8 cellular contexts compared by ENCODE assay signal in genomic region chr6:11317885-11318771, GRCh38.
DNase-seq lines count a peak whose midpoint lies in the region; ATAC-seq, FAIRE-seq and TF ChIP-seq lines count a peak whose summit lies in the region.

No MANE protein-coding gene starts in this region.

- peaks cover 33% of the 10 kb centered on the region for H3K36me3 Mint-ChIP-seq in natural killer cell treated with Interleukin-12 subunit alpha and Interleukin-12 subunit beta and Interleukin-15 and Interleukin-18, amount 100 ng/mL, for 72 hours

- H2BK5ac ChIP-seq in H1 (ENCODE audit: low read depth, low read length): no peak overlapping the region

- H2BK20ac ChIP-seq in H1 (ENCODE audit: low read length): no peak overlapping the region

- H4K20me1 ChIP-seq in H1 (replicated peaks in 1 of 2; ENCODE audit: control insufficient read depth in 1 of 2, insufficient read depth in 2 of 2, low read length in 2 of 2): peaks cover 0 to 6% of the 10 kb centered on the region in 2 experiments

- H3K4me1 Mint-ChIP-seq in natural killer cell treated with Interleukin-12 subunit alpha and Interleukin-12 subunit beta and Interleukin-15 and Interleukin-18, amount 100 ng/mL, for 72 hours (ENCODE audit: low read depth in 2 of 2): peaks cover 47 to 64% of the 10 kb centered on the region in 2 donors

- H2BK15ac ChIP-seq in H1 (ENCODE audit: low read length): no peak overlapping the region

- H3K56ac ChIP-seq in H1 (replicated peaks; ENCODE audit: insufficient read length, low read depth, low read length): no peak overlapping the region

- TF ChIP-seq POLR2A in A549 (IDR thresholded peaks at IDR 0.05; ENCODE audit: low read length) (no peak), H1 (IDR thresholded peaks at IDR 0.05; ENCODE audit: control extremely low read depth in 1 of 2, low read depth in 2 of 2, low read length in 2 of 2) (no peak)

- peaks cover 4% of the 10 kb centered on the region for H3K9me3 Mint-ChIP-seq in natural killer cell treated with Interleukin-12 subunit alpha and Interleukin-12 subunit beta and Interleukin-15 and Interleukin-18, amount 100 ng/mL, for 72 hours

- H3K36me3 ChIP-seq in H1 (ENCODE audit: control insufficient read depth in 2 of 4, insufficient read depth in 4 of 4, low read length in 3 of 4): no peaks in the 10 kb centered on the region; a peak in 1 of 8 replicates

- CTCF ChIA-PET in A549 (lab: Yijun Ruan, JAX): interaction anchor here (0.6 to 1.4 kb wide), 5 partner anchors 16 to 179 kb away, joined by 3 to 4 read pairs (median 4); no protein-coding TSS in a partner anchor
- CTCF ChIA-PET in H1 (lab: Charles Lee; ENCODE audit: partially characterized antibody): interaction anchor here (1.0 to 2.5 kb wide), 3 partner anchors 8 to 178 kb away, joined by 3 to 6 read pairs (median 4); no protein-coding TSS in a partner anchor

- no peak overlapping the region for H4K8ac ChIP-seq in H1 (ENCODE audit: extremely low read depth, insufficient read depth, low read length)

- peak overlapping the region; percentile 96 for H3K27ac ChIP-seq in A549
- H3K27ac ChIP-seq in H1 (ENCODE audit: low read depth, low read length): no peak overlapping the region

- no peaks in the 10 kb centered on the region for H3K27me3 Mint-ChIP-seq in natural killer cell treated with Interleukin-12 subunit alpha and Interleukin-12 subunit beta and Interleukin-15 and Interleukin-18, amount 100 ng/mL, for 72 hours

- peaks cover 10% of the 10 kb centered on the region; the same call in 1 of the 2 replicates for H3K23me2 ChIP-seq in H1 (ENCODE audit: low read depth, low read length)

- H3K9ac ChIP-seq in H1 (replicated peaks in 1 of 4; ENCODE audit: extremely low read depth in 1 of 4, low read depth in 3 of 4, low read length in 3 of 4): no peak overlapping the region

- H3K23ac ChIP-seq in H1 (ENCODE audit: insufficient read length): no peak overlapping the region

- DNase-seq in A549 (ENCODE audit: low read depth in 1 of 2, low spot score in 1 of 2) (peak; percentile 85 to 96), HT1080 (ENCODE audit: low read depth) (peak; percentile 98), H1 (ENCODE audit: low read depth in 1 of 2, low spot score in 2 of 2) (no peak), KG1 (lab: John Stamatoyannopoulos, UW) (no peak)
- DNase-seq in activated CD4-positive, alpha-beta T cell treated with anti-CD3 and anti-CD28 coated beads, Interleukin-2, amount 50 U/mL, for 24 hours (ENCODE audit: low read depth in 1 of 2, low spot score in 1 of 2): peak; percentile 40 to 66
- peak; percentile 65 for DNase-seq in natural killer cell treated with Interleukin-12 subunit alpha and Interleukin-12 subunit beta and Interleukin-15 and Interleukin-18, amount 100 ng/mL, for 72 hours (ENCODE audit: low spot score)
- DNase-seq in stimulated activated CD8-positive, alpha-beta memory T cell treated with anti-CD3 and anti-CD28 coated beads, Interleukin-7, amount 100 ng/mL, for 48 hours (ENCODE audit: extremely low read depth in 1 of 2, low read depth in 1 of 2): peak; percentile 31 to 55

- no peak overlapping the region for H3K4ac ChIP-seq in H1 (replicated peaks; ENCODE audit: insufficient read length, low read depth, low read length)

- peak; percentile 26 to 51; a peak in 3 of 5 replicates for TF ChIP-seq RAD21 in A549 (conservative IDR thresholded peaks at IDR 0.05 in 1 of 2, IDR thresholded peaks at IDR 0.05 in 1 of 2)
- no peak for TF ChIP-seq RAD21 in H1 (IDR thresholded peaks at IDR 0.05 in 1 of 2, conservative IDR thresholded peaks at IDR 0.05 in 1 of 2; ENCODE audit: low read depth in 2 of 2, low read length in 2 of 2)

- peak overlapping the region; percentile 63 for H3K4me2 ChIP-seq in A549
- no peak overlapping the region for H3K4me2 ChIP-seq in H1 (ENCODE audit: insufficient read depth in 1 of 2, low read depth in 2 of 2, low read length in 2 of 2)

- H4K91ac ChIP-seq in H1 (replicated peaks; ENCODE audit: insufficient read length, low read length): no peak overlapping the region

- POLR2A ChIA-PET in A549 (lab: Yijun Ruan, JAX): interaction anchor here (0.9 to 1.6 kb wide), 3 partner anchors 46 to 111 kb away, joined by 3 to 18 read pairs (median 7); partner anchors contain the start of gene NEDD9
- POLR2A ChIA-PET in H1 (lab: Charles Lee; ENCODE audit: partially characterized antibody): no interaction called here

- peaks cover 0 to 4% of the 10 kb centered on the region in 2 experiments; a peak in 1 of 4 replicates for H3K79me2 ChIP-seq in H1 (ENCODE audit: control insufficient read depth in 1 of 2, insufficient read depth in 2 of 2, low read length in 2 of 2)

- H3K27me3 ChIP-seq in H1 (replicated peaks in 1 of 4; ENCODE audit: control insufficient read depth in 3 of 4, extremely low read depth in 1 of 4, insufficient read depth in 3 of 4, low read length in 3 of 4): no peaks in the 10 kb centered on the region

- no peak overlapping the region for H3K4me3 ChIP-seq in A549
- no peak overlapping the region for H3K4me3 ChIP-seq in H1 (ENCODE audit: extremely low read depth in 1 of 4, insufficient read depth in 2 of 4, low read depth in 3 of 4, low read length in 4 of 4)

- H3K9me3 ChIP-seq in A549 (no peaks in the 10 kb centered on the region), H1 (ENCODE audit: insufficient read depth in 2 of 2, low read depth in 1 of 2, low read length in 1 of 2) (no peaks in the 10 kb centered on the region)

- no peak overlapping the region; the same call in 1 of the 2 replicates for H2BK12ac ChIP-seq in H1 (ENCODE audit: low read depth, low read length)

- H3K27ac Mint-ChIP-seq in natural killer cell treated with Interleukin-12 subunit alpha and Interleukin-12 subunit beta and Interleukin-15 and Interleukin-18, amount 100 ng/mL, for 72 hours: peak overlapping the region; percentile 62 to 72

- H3K18ac ChIP-seq in H1 (ENCODE audit: extremely low read depth, low read length): no peak overlapping the region

- H3K4me3 Mint-ChIP-seq in natural killer cell treated with Interleukin-12 subunit alpha and Interleukin-12 subunit beta and Interleukin-15 and Interleukin-18, amount 100 ng/mL, for 72 hours: peak overlapping the region; percentile 9

- no peak overlapping the region for H4K5ac ChIP-seq in H1 (ENCODE audit: insufficient read length, low read depth, low read length)

- peak; percentile 83 to 91 for ATAC-seq in A549
- ATAC-seq in GM19351 (IDR thresholded peaks at IDR 0.05; ENCODE audit: unreplicated experiment): peak; percentile 89
- ATAC-seq in natural killer cell treated with Interleukin-12 subunit alpha and Interleukin-12 subunit beta and Interleukin-15 and Interleukin-18, amount 100 ng/mL, for 72 hours: peak; percentile 89 to 95

- 17% methylated on average over 11 of the region's 11 CpGs for WGBS in A549 (ENCODE audit: missing lambda C conversion rate)
- 88% methylated on average over 11 of the region's 11 CpGs; no CpG with 5 or more reads in 1 of the 2 experiments for WGBS in H1 (ENCODE audit: extremely low coverage in 1 of 2, insufficient coverage in 1 of 2, insufficient read length in 1 of 2, insufficient replicate concordance in 2 of 2, low coverage in 1 of 2, low lambda C conversion rate in 2 of 2, missing lambda C conversion rate in 1 of 2), 2 experiments

- no peak for TF ChIP-seq CTCF in A549 (IDR thresholded peaks at IDR 0.05)
- TF ChIP-seq CTCF in H1 (IDR thresholded peaks at IDR 0.05; ENCODE audit: control extremely low read depth in 1 of 3, insufficient read depth in 1 of 3, low read depth in 1 of 3, low read length in 3 of 3): no peak

- TF ChIP-seq EP300 in A549 (IDR thresholded peaks at IDR 0.05): peak; percentile 87 to 88; a peak in 4 of 5 replicates
- no peak for TF ChIP-seq EP300 in H1 (IDR thresholded peaks at IDR 0.05; ENCODE audit: borderline replicate concordance in 1 of 2, low read depth in 2 of 2, low read length in 2 of 2)

- H3K14ac ChIP-seq in H1 (ENCODE audit: insufficient read length): no peak overlapping the region

- no peak overlapping the region for H2AFZ ChIP-seq in H1 (ENCODE audit: low read length)

- H2BK120ac ChIP-seq in H1 (replicated peaks; ENCODE audit: low read depth, low read length): no peak overlapping the region

- no peaks in the 10 kb centered on the region for H3K79me1 ChIP-seq in H1 (ENCODE audit: low read depth, low read length)

- H3K4me1 ChIP-seq in A549 (peaks cover 61% of the 10 kb centered on the region), H1 (replicated peaks in 1 of 4; ENCODE audit: control insufficient read depth in 3 of 4, insufficient read depth in 4 of 4, low read length in 3 of 4) (0 out of 7 replicates have a peak, but pooled peaks cover 0 to 2% (median 0%) of the 10 kb centered on the region in 4 experiments)

- H2AK5ac ChIP-seq in H1 (ENCODE audit: low read depth, low read length): peak overlapping the region; percentile 48; the same call in 1 of the 2 replicates

- no peak for FAIRE-seq in A549 (lab: Jason Lieb, UNC)
- no peak for FAIRE-seq in H1 (lab: Jason Lieb, UNC)

TF ChIP-seq in A549, 52 proteins besides CTCF, POLR2A, EP300 and RAD21 (continues in another document):
- TF ChIP-seq TP53 (CRISPR knock-in tag; IDR thresholded peaks at IDR 0.05) (no peak), ZFP36 (IDR thresholded peaks at IDR 0.05; ENCODE audit: borderline replicate concordance, partially characterized antibody) (no peak), MYC (IDR thresholded peaks at IDR 0.05; ENCODE audit: borderline replicate concordance, low read length) (no peak), JUNB (IDR thresholded peaks at IDR 0.05) (peak; percentile 97), MAFK (IDR thresholded peaks at IDR 0.05; ENCODE audit: partially characterized antibody) (peak; percentile 24), EHMT2 (IDR thresholded peaks at IDR 0.05; ENCODE audit: low read depth) (no peak), RNF2 (IDR thresholded peaks at IDR 0.05; ENCODE audit: borderline replicate concordance, low read depth) (no peak)

TF ChIP-seq in H1, 55 proteins besides CTCF, POLR2A, EP300 and RAD21:
- TF ChIP-seq SRF (IDR thresholded peaks at IDR 0.05; ENCODE audit: low read depth, low read length) (no peak), SAP30 (IDR thresholded peaks at IDR 0.05; ENCODE audit: insufficient read depth, insufficient replicate concordance, low read length) (no peak), JUND (IDR thresholded peaks at IDR 0.05; ENCODE audit: low read length) (peak; percentile 34; the same call in 1 of the 2 replicates), ASH2L (IDR thresholded peaks at IDR 0.05; ENCODE audit: low read length) (no peak), CREB1 (IDR thresholded peaks at IDR 0.05) (no peak), CEBPB (IDR thresholded peaks at IDR 0.05; ENCODE audit: low read depth, low read length) (no peak)

Comparison
In these comparisons a context has a peak if more than half of its experiments do, and no peak if none do; other contexts are left out.
1. DNase-seq: peak in A549 (2 of 2), HT1080 (single experiment), activated CD4-positive, alpha-beta T cell treated with anti-CD3 and anti-CD28 coated beads, Interleukin-2, amount 50 U/mL, for 24 hours (2 of 2), natural killer cell treated with Interleukin-12 subunit alpha and Interleukin-12 subunit beta and Interleukin-15 and Interleukin-18, amount 100 ng/mL, for 72 hours (single experiment) and stimulated activated CD8-positive, alpha-beta memory T cell treated with anti-CD3 and anti-CD28 coated beads, Interleukin-7, amount 100 ng/mL, for 48 hours (2 of 2); none in H1 (0 of 2) and KG1 (single experiment).
2. Of the 18 proteins assayed by ChIP-seq in both H1 and A549: peak only in H1: none; only in A549: CEBPB, EP300, JUN, MAFK, MAX, RAD21 and 1 more; in both: none; in neither: 11.
3. Peak in every context shown above with its lines, with median percentiles within 50 percentile points of each other: ATAC-seq.